Comparison of ENCODE assay signal across 1 cellular context in the genomic region with DNA sequence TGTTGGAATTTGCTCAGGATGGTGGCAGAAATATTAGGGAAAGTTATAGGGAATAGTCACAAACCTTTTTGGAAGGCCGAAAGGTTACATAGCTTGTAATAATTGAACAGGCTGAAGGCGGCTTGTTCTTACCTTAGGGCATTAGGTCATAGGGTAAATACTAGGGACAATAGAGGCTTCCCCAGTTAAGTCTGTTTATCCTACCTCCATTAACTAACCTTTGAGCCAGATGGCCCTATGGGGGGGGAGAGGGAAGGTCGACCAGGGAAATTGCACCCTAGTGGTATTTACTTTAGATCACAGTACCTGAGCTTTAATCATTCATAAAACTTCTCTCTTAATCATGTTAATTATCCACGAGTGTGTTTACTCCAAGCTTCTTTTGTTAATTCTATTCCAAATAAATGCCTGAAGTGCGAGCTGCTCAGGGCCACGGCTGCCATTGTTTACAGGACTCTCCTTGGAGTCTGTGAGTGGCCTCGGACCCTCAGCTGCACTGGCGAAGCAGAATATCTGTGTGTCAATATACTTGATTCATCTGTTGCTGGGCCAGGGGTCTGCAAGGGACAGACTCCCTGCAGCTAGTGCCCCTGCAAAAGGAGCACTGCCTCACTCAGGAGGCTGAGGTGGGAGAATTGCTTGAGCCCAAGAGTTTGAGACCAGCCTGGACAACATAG.
A peak's percentile ranks its signal among the peaks of the same experiment; 100 is the strongest.
TF ChIP-seq lines count a peak whose summit lies in the region.

No MANE protein-coding gene starts in this region.

TF ChIP-seq in HepG2, 621 proteins besides CTCF, POLR2A, EP300 and RAD21 (continues in another document):
- TF ChIP-seq SMC3 (IDR thresholded peaks at IDR 0.05; ENCODE audit: low read length) = no peak
- TF ChIP-seq, protein P1, sequence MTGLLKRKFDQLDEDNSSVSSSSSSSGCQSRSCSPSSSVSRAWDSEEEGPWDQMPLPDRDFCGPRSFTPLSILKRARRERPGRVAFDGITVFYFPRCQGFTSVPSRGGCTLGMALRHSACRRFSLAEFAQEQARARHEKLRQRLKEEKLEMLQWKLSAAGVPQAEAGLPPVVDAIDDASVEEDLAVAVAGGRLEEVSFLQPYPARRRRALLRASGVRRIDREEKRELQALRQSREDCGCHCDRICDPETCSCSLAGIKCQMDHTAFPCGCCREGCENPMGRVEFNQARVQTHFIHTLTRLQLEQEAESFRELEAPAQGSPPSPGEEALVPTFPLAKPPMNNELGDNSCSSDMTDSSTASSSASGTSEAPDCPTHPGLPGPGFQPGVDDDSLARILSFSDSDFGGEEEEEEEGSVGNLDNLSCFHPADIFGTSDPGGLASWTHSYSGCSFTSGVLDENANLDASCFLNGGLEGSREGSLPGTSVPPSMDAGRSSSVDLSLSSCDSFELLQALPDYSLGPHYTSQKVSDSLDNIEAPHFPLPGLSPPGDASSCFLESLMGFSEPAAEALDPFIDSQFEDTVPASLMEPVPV (CRISPR knock-in tag; IDR thresholded peaks at IDR 0.05) = no peak
- TF ChIP-seq, protein P2, sequence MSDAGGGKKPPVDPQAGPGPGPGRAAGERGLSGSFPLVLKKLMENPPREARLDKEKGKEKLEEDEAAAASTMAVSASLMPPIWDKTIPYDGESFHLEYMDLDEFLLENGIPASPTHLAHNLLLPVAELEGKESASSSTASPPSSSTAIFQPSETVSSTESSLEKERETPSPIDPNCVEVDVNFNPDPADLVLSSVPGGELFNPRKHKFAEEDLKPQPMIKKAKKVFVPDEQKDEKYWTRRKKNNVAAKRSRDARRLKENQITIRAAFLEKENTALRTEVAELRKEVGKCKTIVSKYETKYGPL (CRISPR knock-in tag; IDR thresholded peaks at IDR 0.05) = no peak
- TF ChIP-seq, protein P3, sequence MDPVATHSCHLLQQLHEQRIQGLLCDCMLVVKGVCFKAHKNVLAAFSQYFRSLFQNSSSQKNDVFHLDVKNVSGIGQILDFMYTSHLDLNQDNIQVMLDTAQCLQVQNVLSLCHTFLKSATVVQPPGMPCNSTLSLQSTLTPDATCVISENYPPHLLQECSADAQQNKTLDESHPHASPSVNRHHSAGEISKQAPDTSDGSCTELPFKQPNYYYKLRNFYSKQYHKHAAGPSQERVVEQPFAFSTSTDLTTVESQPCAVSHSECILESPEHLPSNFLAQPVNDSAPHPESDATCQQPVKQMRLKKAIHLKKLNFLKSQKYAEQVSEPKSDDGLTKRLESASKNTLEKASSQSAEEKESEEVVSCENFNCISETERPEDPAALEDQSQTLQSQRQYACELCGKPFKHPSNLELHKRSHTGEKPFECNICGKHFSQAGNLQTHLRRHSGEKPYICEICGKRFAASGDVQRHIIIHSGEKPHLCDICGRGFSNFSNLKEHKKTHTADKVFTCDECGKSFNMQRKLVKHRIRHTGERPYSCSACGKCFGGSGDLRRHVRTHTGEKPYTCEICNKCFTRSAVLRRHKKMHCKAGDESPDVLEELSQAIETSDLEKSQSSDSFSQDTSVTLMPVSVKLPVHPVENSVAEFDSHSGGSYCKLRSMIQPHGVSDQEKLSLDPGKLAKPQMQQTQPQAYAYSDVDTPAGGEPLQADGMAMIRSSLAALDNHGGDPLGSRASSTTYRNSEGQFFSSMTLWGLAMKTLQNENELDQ (CRISPR knock-in tag; IDR thresholded peaks at IDR 0.05; ENCODE audit: borderline replicate concordance) = no peak
- TF ChIP-seq ZNF263 (CRISPR knock-in tag; IDR thresholded peaks at IDR 0.05) = no peak
- peak; percentile 65 for TF ChIP-seq RARA (CRISPR knock-in tag; IDR thresholded peaks at IDR 0.05)
- TF ChIP-seq LCORL (IDR thresholded peaks at IDR 0.05) = no peak
- TF ChIP-seq LCORL (CRISPR knock-in tag; IDR thresholded peaks at IDR 0.05) = no peak
- no peak for TF ChIP-seq ZNF879 (CRISPR knock-in tag; IDR thresholded peaks at IDR 0.05)
- TF ChIP-seq ZNF83 (CRISPR knock-in tag; IDR thresholded peaks at IDR 0.05; ENCODE audit: borderline replicate concordance) = no peak
- no peak for TF ChIP-seq ZNF17 (CRISPR knock-in tag; IDR thresholded peaks at IDR 0.05)
- TF ChIP-seq FOXJ3 (CRISPR knock-in tag; IDR thresholded peaks at IDR 0.05; ENCODE audit: borderline replicate concordance) = no peak
- no peak for TF ChIP-seq SNAPC2 (CRISPR knock-in tag; IDR thresholded peaks at IDR 0.05)
- TF ChIP-seq GATA4 (IDR thresholded peaks at IDR 0.05; ENCODE audit: borderline replicate concordance, low read depth) = no peak
- TF ChIP-seq ZNF567 (CRISPR knock-in tag; IDR thresholded peaks at IDR 0.05; ENCODE audit: borderline replicate concordance) = no peak
- TF ChIP-seq, protein P4, sequence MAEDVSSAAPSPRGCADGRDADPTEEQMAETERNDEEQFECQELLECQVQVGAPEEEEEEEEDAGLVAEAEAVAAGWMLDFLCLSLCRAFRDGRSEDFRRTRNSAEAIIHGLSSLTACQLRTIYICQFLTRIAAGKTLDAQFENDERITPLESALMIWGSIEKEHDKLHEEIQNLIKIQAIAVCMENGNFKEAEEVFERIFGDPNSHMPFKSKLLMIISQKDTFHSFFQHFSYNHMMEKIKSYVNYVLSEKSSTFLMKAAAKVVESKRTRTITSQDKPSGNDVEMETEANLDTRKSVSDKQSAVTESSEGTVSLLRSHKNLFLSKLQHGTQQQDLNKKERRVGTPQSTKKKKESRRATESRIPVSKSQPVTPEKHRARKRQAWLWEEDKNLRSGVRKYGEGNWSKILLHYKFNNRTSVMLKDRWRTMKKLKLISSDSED (CRISPR knock-in tag; IDR thresholded peaks at IDR 0.05) = no peak
- no peak for TF ChIP-seq SOX6 (IDR thresholded peaks at IDR 0.05)
- TF ChIP-seq SOX6 (CRISPR knock-in tag; IDR thresholded peaks at IDR 0.05) = peak; percentile 91
- TF ChIP-seq, protein P5, sequence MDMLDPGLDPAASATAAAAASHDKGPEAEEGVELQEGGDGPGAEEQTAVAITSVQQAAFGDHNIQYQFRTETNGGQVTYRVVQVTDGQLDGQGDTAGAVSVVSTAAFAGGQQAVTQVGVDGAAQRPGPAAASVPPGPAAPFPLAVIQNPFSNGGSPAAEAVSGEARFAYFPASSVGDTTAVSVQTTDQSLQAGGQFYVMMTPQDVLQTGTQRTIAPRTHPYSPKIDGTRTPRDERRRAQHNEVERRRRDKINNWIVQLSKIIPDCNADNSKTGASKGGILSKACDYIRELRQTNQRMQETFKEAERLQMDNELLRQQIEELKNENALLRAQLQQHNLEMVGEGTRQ (IDR thresholded peaks at IDR 0.05; ENCODE audit: low read depth, low read length) = no peak
- TF ChIP-seq, protein P5 (CRISPR knock-in tag; IDR thresholded peaks at IDR 0.05; ENCODE audit: borderline replicate concordance) = no peak
- no peak for TF ChIP-seq ZNF24 (IDR thresholded peaks at IDR 0.05)
- TF ChIP-seq PLRG1 (conservative IDR thresholded peaks at IDR 0.05) = no peak
- TF ChIP-seq, protein P6, sequence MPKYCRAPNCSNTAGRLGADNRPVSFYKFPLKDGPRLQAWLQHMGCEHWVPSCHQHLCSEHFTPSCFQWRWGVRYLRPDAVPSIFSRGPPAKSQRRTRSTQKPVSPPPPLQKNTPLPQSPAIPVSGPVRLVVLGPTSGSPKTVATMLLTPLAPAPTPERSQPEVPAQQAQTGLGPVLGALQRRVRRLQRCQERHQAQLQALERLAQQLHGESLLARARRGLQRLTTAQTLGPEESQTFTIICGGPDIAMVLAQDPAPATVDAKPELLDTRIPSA (CRISPR knock-in tag; IDR thresholded peaks at IDR 0.05; ENCODE audit: borderline replicate concordance) = no peak
- no peak for TF ChIP-seq GTF3A (CRISPR knock-in tag; conservative IDR thresholded peaks at IDR 0.05)
- TF ChIP-seq ZNF431 (CRISPR knock-in tag; IDR thresholded peaks at IDR 0.05; ENCODE audit: borderline replicate concordance, low read depth) = no peak
- peak; percentile 79 for TF ChIP-seq PPARG (CRISPR knock-in tag; conservative IDR thresholded peaks at IDR 0.05)
- TF ChIP-seq KDM5B (CRISPR knock-in tag; IDR thresholded peaks at IDR 0.05; ENCODE audit: borderline replicate concordance) = no peak
- no peak for TF ChIP-seq ZNF124 (CRISPR knock-in tag; IDR thresholded peaks at IDR 0.05)
- TF ChIP-seq NR2F1 (CRISPR knock-in tag; IDR thresholded peaks at IDR 0.05) = 0 out of 4 replicates have a peak, but pooled peaks of 1 of the 2 experiments have one; percentile 41
- TF ChIP-seq ZNF841 (CRISPR knock-in tag; IDR thresholded peaks at IDR 0.05; ENCODE audit: borderline replicate concordance) = no peak
- no peak for TF ChIP-seq ZNF101 (CRISPR knock-in tag; IDR thresholded peaks at IDR 0.05; ENCODE audit: borderline replicate concordance, low read depth)
- TF ChIP-seq, protein P7, sequence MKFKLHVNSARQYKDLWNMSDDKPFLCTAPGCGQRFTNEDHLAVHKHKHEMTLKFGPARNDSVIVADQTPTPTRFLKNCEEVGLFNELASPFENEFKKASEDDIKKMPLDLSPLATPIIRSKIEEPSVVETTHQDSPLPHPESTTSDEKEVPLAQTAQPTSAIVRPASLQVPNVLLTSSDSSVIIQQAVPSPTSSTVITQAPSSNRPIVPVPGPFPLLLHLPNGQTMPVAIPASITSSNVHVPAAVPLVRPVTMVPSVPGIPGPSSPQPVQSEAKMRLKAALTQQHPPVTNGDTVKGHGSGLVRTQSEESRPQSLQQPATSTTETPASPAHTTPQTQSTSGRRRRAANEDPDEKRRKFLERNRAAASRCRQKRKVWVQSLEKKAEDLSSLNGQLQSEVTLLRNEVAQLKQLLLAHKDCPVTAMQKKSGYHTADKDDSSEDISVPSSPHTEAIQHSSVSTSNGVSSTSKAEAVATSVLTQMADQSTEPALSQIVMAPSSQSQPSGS (CRISPR knock-in tag; IDR thresholded peaks at IDR 0.05) = peak; percentile 33; the same call in 1 of the 2 replicates
- TF ChIP-seq RAD51 (IDR thresholded peaks at IDR 0.05; ENCODE audit: borderline replicate concordance) = no peak
- TF ChIP-seq ZNF225 (CRISPR knock-in tag; IDR thresholded peaks at IDR 0.05) = no peak
- no peak for TF ChIP-seq CHD2 (IDR thresholded peaks at IDR 0.05; ENCODE audit: low read depth, low read length)
- TF ChIP-seq ZNF775 (CRISPR knock-in tag; IDR thresholded peaks at IDR 0.05; ENCODE audit: borderline replicate concordance) = no peak
- TF ChIP-seq ATF1 (CRISPR knock-in tag; IDR thresholded peaks at IDR 0.05) = no peak
- TF ChIP-seq NRL (CRISPR knock-in tag; IDR thresholded peaks at IDR 0.05; ENCODE audit: borderline replicate concordance) = no peak
- TF ChIP-seq, protein P8, sequence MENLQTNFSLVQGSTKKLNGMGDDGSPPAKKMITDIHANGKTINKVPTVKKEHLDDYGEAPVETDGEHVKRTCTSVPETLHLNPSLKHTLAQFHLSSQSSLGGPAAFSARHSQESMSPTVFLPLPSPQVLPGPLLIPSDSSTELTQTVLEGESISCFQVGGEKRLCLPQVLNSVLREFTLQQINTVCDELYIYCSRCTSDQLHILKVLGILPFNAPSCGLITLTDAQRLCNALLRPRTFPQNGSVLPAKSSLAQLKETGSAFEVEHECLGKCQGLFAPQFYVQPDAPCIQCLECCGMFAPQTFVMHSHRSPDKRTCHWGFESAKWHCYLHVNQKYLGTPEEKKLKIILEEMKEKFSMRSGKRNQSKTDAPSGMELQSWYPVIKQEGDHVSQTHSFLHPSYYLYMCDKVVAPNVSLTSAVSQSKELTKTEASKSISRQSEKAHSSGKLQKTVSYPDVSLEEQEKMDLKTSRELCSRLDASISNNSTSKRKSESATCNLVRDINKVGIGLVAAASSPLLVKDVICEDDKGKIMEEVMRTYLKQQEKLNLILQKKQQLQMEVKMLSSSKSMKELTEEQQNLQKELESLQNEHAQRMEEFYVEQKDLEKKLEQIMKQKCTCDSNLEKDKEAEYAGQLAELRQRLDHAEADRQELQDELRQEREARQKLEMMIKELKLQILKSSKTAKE (CRISPR knock-in tag; IDR thresholded peaks at IDR 0.05; ENCODE audit: borderline replicate concordance) = no peak
- TF ChIP-seq SRSF9 (IDR thresholded peaks at IDR 0.05; ENCODE audit: borderline replicate concordance, insufficient read depth, low read depth, low read length, poor library complexity, severe bottlenecking) = no peak
- TF ChIP-seq, protein P9, sequence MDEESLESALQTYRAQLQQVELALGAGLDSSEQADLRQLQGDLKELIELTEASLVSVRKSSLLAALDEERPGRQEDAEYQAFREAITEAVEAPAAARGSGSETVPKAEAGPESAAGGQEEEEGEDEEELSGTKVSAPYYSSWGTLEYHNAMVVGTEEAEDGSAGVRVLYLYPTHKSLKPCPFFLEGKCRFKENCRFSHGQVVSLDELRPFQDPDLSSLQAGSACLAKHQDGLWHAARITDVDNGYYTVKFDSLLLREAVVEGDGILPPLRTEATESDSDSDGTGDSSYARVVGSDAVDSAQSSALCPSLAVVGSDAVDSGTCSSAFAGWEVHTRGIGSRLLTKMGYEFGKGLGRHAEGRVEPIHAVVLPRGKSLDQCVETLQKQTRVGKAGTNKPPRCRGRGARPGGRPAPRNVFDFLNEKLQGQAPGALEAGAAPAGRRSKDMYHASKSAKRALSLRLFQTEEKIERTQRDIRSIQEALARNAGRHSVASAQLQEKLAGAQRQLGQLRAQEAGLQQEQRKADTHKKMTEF (CRISPR knock-in tag; IDR thresholded peaks at IDR 0.05) = peak; percentile 27; the same call in 1 of the 2 replicates
